ENCODE assay signal across 11 cellular contexts in the genomic region with DNA sequence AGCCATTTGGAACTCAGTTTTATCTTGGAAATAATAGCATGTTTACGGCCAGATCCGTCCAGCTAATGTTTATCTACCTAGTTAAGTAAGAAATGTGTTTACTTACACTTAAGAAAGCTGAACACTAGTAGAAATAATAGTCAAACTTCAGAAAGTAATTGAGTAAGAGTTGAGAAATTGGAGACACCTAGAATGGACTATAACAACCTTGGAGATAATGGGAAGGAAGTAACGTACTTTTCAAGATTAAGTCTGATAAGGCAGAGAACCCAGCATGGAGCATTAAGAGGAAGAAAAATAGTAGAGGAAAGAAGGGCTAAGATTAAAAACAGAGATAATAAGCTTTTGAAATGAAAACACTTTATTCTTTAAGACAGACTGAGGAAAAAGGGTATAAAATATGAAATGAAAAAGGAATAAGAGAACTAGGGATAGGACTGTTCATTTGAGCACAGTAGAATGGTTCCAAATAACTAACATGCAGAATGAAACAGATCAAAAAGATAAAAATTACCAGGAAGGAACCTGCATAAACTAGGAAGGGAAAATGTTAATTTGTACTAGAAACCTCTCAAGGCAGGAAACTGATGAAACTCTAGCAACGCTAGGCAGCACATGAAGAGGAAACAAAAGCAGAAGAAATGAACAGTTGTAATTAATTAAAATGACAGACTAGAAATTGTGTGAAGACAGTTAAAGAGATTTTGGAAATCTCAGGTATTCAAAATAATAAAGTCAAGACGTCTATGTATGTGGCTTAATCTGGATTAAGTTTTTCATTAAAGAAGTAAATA.
DNase-seq lines count a peak whose midpoint lies in the region; TF ChIP-seq lines count a peak whose summit lies in the region.
"Had no signal": no experiment of that assay in that cellular context is flagged by ENCODE, and none has a peak within 500 bp of the region (broad histone marks: within the 10 kb centered on the region; RNA-seq: fewer than 3 reads in every experiment).

No MANE protein-coding gene starts in this region.

- no peaks in the 10 kb centered on the region for H3K36me3 ChIP-seq in HAP-1 (replicated peaks)

- TF ChIP-seq CTCF in endothelial cell (IDR thresholded peaks at IDR 0.05; ENCODE audit: unreplicated experiment) = no peak

- H3K4me1 ChIP-seq in HAP-1 = peaks cover 21% of the 10 kb centered on the region

- DNase-seq in AML-193 (lab: John Stamatoyannopoulos, UW) (peak; percentile 57 to 78), HEK293T (ENCODE audit: extremely low spot score) (no peak), endothelial cell (ENCODE audit: low spot score) (no peak), SIG-M5 (lab: John Stamatoyannopoulos, UW) (no peak), HAP-1 (ENCODE audit: low spot score in 2 of 2) (no peak), activated gamma-delta T cell (lab: John Stamatoyannopoulos, UW) (no peak), HPDE6-E6E7 (ENCODE audit: extremely low spot score) (no peak)
- DNase-seq: foreskin melanocyte, left ventricle myocardium superior had no signal

- in situ Hi-C loops in HAP-1 (cut with MboI; ENCODE audit: low sequenced_read_pairs) = no loop called here

- H3K27me3 Mint-ChIP-seq in T-helper 1 cell treated with Interleukin-12 subunit alpha and Interleukin-12 subunit beta and Interleukin-4 antibody, amounts not matched to agents 30 μg/mL and 1 μg/mL, for 36 hours (ENCODE audit: low read depth) = no peaks in the 10 kb centered on the region
- no peaks in the 10 kb centered on the region for H3K27me3 Mint-ChIP-seq in endothelial cell (ENCODE audit: unreplicated experiment)

- H3K36me3 Mint-ChIP-seq in T-helper 1 cell treated with Interleukin-12 subunit alpha and Interleukin-12 subunit beta and Interleukin-4 antibody, amounts not matched to agents 30 μg/mL and 1 μg/mL, for 36 hours (ENCODE audit: low read depth) = peaks cover 3% of the 10 kb centered on the region
- no peaks in the 10 kb centered on the region for H3K36me3 Mint-ChIP-seq in endothelial cell (ENCODE audit: low read depth, unreplicated experiment)

- peak overlapping the region; percentile 28 for H3K4me3 Mint-ChIP-seq in T-helper 1 cell treated with Interleukin-12 subunit alpha and Interleukin-12 subunit beta and Interleukin-4 antibody, amounts not matched to agents 30 μg/mL and 1 μg/mL, for 36 hours
- no peak overlapping the region for H3K4me3 Mint-ChIP-seq in endothelial cell (ENCODE audit: unreplicated experiment)

- peak overlapping the region; percentile 47 for H3K27ac Mint-ChIP-seq in T-helper 1 cell treated with Interleukin-12 subunit alpha and Interleukin-12 subunit beta and Interleukin-4 antibody, amounts not matched to agents 30 μg/mL and 1 μg/mL, for 36 hours
- H3K27ac Mint-ChIP-seq in endothelial cell (ENCODE audit: unreplicated experiment) = peak overlapping the region; percentile 80

- no peak overlapping the region for H3K4me3 ChIP-seq in HAP-1
- H3K4me3 ChIP-seq: coronary artery had no signal

- H3K9me3 ChIP-seq in HAP-1 = no peaks in the 10 kb centered on the region

- POLR2A ChIA-PET in HEK293T (lab: Yijun Ruan, JAX) = no interaction called here

- H3K4me1 Mint-ChIP-seq in T-helper 1 cell treated with Interleukin-12 subunit alpha and Interleukin-12 subunit beta and Interleukin-4 antibody, amounts not matched to agents 30 μg/mL and 1 μg/mL, for 36 hours (ENCODE audit: low read depth) = peaks cover 42% of the 10 kb centered on the region
- H3K4me1 Mint-ChIP-seq in endothelial cell (ENCODE audit: unreplicated experiment) = peaks cover 42% of the 10 kb centered on the region

- H3K27me3 ChIP-seq in HAP-1 (ENCODE audit: low read depth) = no peaks in the 10 kb centered on the region

- H3K9me3 Mint-ChIP-seq in T-helper 1 cell treated with Interleukin-12 subunit alpha and Interleukin-12 subunit beta and Interleukin-4 antibody, amounts not matched to agents 30 μg/mL and 1 μg/mL, for 36 hours = no peaks in the 10 kb centered on the region
- no peaks in the 10 kb centered on the region for H3K9me3 Mint-ChIP-seq in endothelial cell (ENCODE audit: unreplicated experiment)

- CTCF ChIA-PET in HEK293T (lab: Yijun Ruan, JAX) = interaction anchor here (0.6 kb wide), 1 partner anchor 32 kb away, joined by 3 read pairs; no protein-coding TSS in a partner anchor

TF ChIP-seq in HEK293T, 16 proteins besides CTCF, POLR2A, EP300 and RAD21:
- TF ChIP-seq NFRKB (IDR thresholded peaks at IDR 0.05) = no peak
- peak; percentile 84 for TF ChIP-seq ARNT (IDR thresholded peaks at IDR 0.05)
- TF ChIP-seq CTBP1 (IDR thresholded peaks at IDR 0.05; ENCODE audit: borderline replicate concordance) = no peak
- no peak for TF ChIP-seq ZNF384 (IDR thresholded peaks at IDR 0.05)
TF ChIP-seq in HEK293T: peak in this region for 1.

Comparison
In these comparisons a context has a peak if more than half of its experiments do, and no peak if none do; other contexts are left out.
1. DNase-seq: peak in AML-193 (2 of 2); none in HEK293T (single experiment), endothelial cell (single experiment), SIG-M5 (single experiment), HAP-1 (0 of 2), activated gamma-delta T cell (single experiment) and HPDE6-E6E7 (single experiment).